9 cellular contexts compared by ENCODE assay signal in the genomic region with DNA sequence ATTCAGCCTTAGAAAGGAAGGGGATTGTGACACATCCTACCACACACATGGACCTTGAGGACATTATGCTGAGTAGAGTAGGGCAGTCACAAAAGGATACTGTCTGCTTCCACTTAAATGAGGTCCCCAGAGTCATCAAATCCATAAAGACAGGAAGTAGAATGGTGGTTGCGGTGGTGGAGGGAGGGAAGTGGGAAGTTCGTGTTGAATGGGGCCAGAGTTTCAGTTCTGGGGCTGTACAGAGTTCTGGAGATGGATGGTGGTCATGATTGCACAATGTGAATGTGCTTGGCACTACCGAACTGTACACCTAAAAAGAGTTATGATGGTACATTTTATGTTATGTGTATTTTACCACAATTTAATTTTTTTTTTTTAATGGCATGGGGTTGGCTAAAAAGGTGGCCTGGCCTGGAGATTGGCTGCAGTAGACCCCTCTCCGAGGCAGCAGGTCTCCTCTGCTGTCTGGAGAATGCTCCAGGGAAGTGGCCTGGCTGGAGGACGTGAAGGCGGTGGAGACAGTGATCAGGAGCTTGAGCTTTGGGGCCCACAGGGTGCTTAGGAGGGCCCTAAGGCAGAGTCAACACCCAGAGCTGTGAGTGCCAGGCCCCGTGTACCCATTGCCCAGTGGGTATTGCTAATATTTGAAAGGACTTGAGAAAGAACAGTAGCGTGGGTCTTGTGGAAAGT. TPM values are rescaled to one million over a fixed set of nuclear protein-coding genes. Genes with fewer than 3 reads are reported as not detected.
A peak's percentile ranks its signal among the peaks of the same experiment; 100 is the strongest.
DNase-seq lines count a peak whose midpoint lies in the region; ATAC-seq and TF ChIP-seq lines count a peak whose summit lies in the region.
"Had no signal": no experiment of that assay in that cellular context is flagged by ENCODE, and none has a peak within 500 bp of the region (broad histone marks: within the 10 kb centered on the region; RNA-seq: fewer than 3 reads in every experiment).

No MANE protein-coding gene starts in this region.

- 82% methylated on average over 8 of the region's 8 CpGs for WGBS in esophagus muscularis mucosa

- H3K27me3 Mint-ChIP-seq in Calu3 (ENCODE audit: unreplicated experiment), result no peaks in the 10 kb centered on the region

- CTCF ChIA-PET in Calu3 (lab: Charles Lee), result no interaction called here

- TF ChIP-seq POLR2A in esophagus muscularis mucosa (IDR thresholded peaks at IDR 0.05; ENCODE audit: low read depth), result no peak

- no peak overlapping the region for H3K4me3 Mint-ChIP-seq in Calu3 (ENCODE audit: low read depth, unreplicated experiment)
- H3K4me3 Mint-ChIP-seq: nephron had no signal

- no peaks in the 10 kb centered on the region for H3K27me3 ChIP-seq in RWPE2 (ENCODE audit: insufficient read depth, poor library complexity, severe bottlenecking)
- H3K27me3 ChIP-seq in esophagus muscularis mucosa, result no peaks in the 10 kb centered on the region

- no peak for TF ChIP-seq CTCF in Calu3 (IDR thresholded peaks at IDR 0.05; ENCODE audit: unreplicated experiment)
- TF ChIP-seq CTCF in RWPE2 (IDR thresholded peaks at IDR 0.05; ENCODE audit: poor library complexity, severe bottlenecking), result no peak
- no peak for TF ChIP-seq CTCF in esophagus muscularis mucosa (IDR thresholded peaks at IDR 0.05)

- no TSS peak for BruUV-seq in Calu3 (replicated peaks; lab: Mats Ljungman, UMichigan)

- peaks cover 58% of the 10 kb centered on the region for H3K36me3 Mint-ChIP-seq in Calu3 (ENCODE audit: insufficient read depth, unreplicated experiment)

- peaks cover 83% of the 10 kb centered on the region for H3K36me3 ChIP-seq in RWPE2 (ENCODE audit: low read depth)
- H3K36me3 ChIP-seq in esophagus muscularis mucosa, result peaks cover 48 to 95% (median 88%) of the 10 kb centered on the region in 4 donors

- H3K27ac Mint-ChIP-seq in Calu3 (ENCODE audit: unreplicated experiment), result peak overlapping the region; percentile 42
- H3K27ac Mint-ChIP-seq: nephron had no signal

- no peaks in the 10 kb centered on the region for H3K9me3 ChIP-seq in RWPE2 (ENCODE audit: severe bottlenecking)
- H3K9me3 ChIP-seq in esophagus muscularis mucosa, result no peaks in the 10 kb centered on the region

- intact Hi-C loops in Calu3 (cut with micrococcal nuclease; ENCODE audit: unreplicated experiment) (no loop called here), esophagus muscularis mucosa (cut with DNase I) (no loop called here)

- no peaks in the 10 kb centered on the region for H3K9me3 Mint-ChIP-seq in Calu3 (ENCODE audit: low read depth, unreplicated experiment)
- H3K9me3 Mint-ChIP-seq: nephron had no signal

- H3K4me3 ChIP-seq in RWPE2 (ENCODE audit: severe bottlenecking), result no peak overlapping the region
- H3K4me3 ChIP-seq in esophagus muscularis mucosa, result no peak overlapping the region

- ATAC-seq in RWPE2 (ENCODE audit: low read depth), result no peak
- no peak for ATAC-seq in GM21447 (IDR thresholded peaks at IDR 0.05; ENCODE audit: unreplicated experiment)
- ATAC-seq in GM18861 (IDR thresholded peaks at IDR 0.05; ENCODE audit: unreplicated experiment), result no peak

- no peak for TF ChIP-seq EP300 in esophagus muscularis mucosa (IDR thresholded peaks at IDR 0.05)

- peaks cover 31% of the 10 kb centered on the region for H3K4me1 ChIP-seq in RWPE2 (ENCODE audit: insufficient read depth, poor library complexity, severe bottlenecking)
- H3K4me1 ChIP-seq in esophagus muscularis mucosa, result peaks cover 20 to 40% (median 36%) of the 10 kb centered on the region in 4 donors

- H3K4me1 Mint-ChIP-seq in Calu3 (ENCODE audit: low read depth, unreplicated experiment), result peaks cover 18% of the 10 kb centered on the region
- H3K4me1 Mint-ChIP-seq: nephron had no signal

- H3K27ac ChIP-seq in RWPE2 (ENCODE audit: poor library complexity, severe bottlenecking) (peak overlapping the region; percentile 87), esophagus muscularis mucosa (replicated peaks in 1 of 4) (peak overlapping the region; percentile 10 to 83 (median 72))

- DNase-seq in Calu3, result no peak
- no peak for DNase-seq in RWPE2 (ENCODE audit: low spot score)
- no peak for DNase-seq in esophagus muscularis mucosa (ENCODE audit: extremely low spot score)
- DNase-seq in pons (ENCODE audit: low spot score), result peak; percentile 64
- no peak for DNase-seq in NCI-H82 (lab: John Stamatoyannopoulos, UW)
- DNase-seq in inferior parietal cortex (ENCODE audit: extremely low spot score), result no peak

RNA-seq across cellular contexts. Expression of a gene that starts 30.4 kb away (rescaled TPM):
- total RNA-seq in Calu3 (2022) (58.1 and 59.8 TPM in 2 replicates), esophagus muscularis mucosa (10 to 100 TPM; 28.7 to 56.3 (median 39.3) TPM)

RNA-seq across cellular contexts. Expression of a gene that starts 46.2 kb away (rescaled TPM):
- total RNA-seq in Calu3 (2022) (28.4 and 28.7 TPM in 2 replicates), esophagus muscularis mucosa (10 to 100 TPM; 40.2 to 95.1 (median 67.2) TPM)

RNA-seq across cellular contexts. Expression of a gene that starts 57.9 kb away (rescaled TPM):
- 1.2 and 2.0 TPM in 2 replicates for total RNA-seq in Calu3 (2022)
- total RNA-seq in esophagus muscularis mucosa, result 1 to 10 TPM in 3 of 4 donors, under 1 TPM in 1; 0.83 to 2.1 (median 1.7) TPM
